8 cellular contexts compared by ENCODE assay signal in the genomic region with DNA sequence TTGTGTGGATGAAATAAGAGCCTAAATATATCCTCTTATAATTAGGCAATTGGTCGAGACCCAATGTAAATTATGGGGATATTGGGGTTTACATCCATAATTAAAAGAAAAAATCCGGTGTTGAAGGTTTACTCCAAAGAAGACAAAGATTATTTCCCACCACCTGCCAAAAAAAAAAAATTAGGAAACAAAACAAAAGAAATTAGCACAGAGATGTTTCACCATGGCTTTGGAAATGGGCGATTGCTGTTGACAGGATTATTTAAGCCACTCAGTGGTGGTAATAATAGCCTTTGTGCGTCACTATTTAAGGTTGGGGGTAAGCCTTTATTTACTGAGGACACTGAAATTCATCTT. TPM values are rescaled to one million over a fixed set of nuclear protein-coding genes. Genes with fewer than 3 reads are reported as not detected.
DNase-seq lines count a peak whose midpoint lies in the region; ATAC-seq and TF ChIP-seq lines count a peak whose summit lies in the region.

No MANE protein-coding gene starts in this region.

- H3K4me2 ChIP-seq in GM23248 (ENCODE audit: unreplicated experiment), result peak overlapping the region; percentile 86

- H2AFZ ChIP-seq in GM23248, result peak overlapping the region; percentile 88

- TF ChIP-seq POLR2A in gastrocnemius medialis (IDR thresholded peaks at IDR 0.05), result no peak

- DNase-seq in GM23248, result peak; percentile 38
- DNase-seq in SJCRH30, result no peak
- DNase-seq in fibroblast of mammary gland (ENCODE audit: low read depth), result peak; percentile 39
- DNase-seq in gastrocnemius medialis, result no peak
- no peak for DNase-seq in SKM-1 treated with dmso at 0.1 percent for 144 hours (lab: John Stamatoyannopoulos, UW; ENCODE audit: unreplicated experiment)
- DNase-seq in dedifferentiated amniotic fluid mesenchymal stem cell (ENCODE audit: extremely low spot score), result no peak
- no peak for DNase-seq in NCI-H226

- H3K4me3 ChIP-seq in GM23248 (peak overlapping the region; percentile 91), SJCRH30 (peak overlapping the region; percentile 91), fibroblast of mammary gland (ENCODE audit: control insufficient read depth, low read depth, low read length) (peak overlapping the region; percentile 63), gastrocnemius medialis (peak overlapping the region; percentile 60 to 81 (median 70))

- H3K27me3 ChIP-seq in GM23248 (replicated peaks; ENCODE audit: insufficient read depth), result no peaks in the 10 kb centered on the region
- H3K27me3 ChIP-seq in SJCRH30, result no peaks in the 10 kb centered on the region
- H3K27me3 ChIP-seq in gastrocnemius medialis, result no peaks in the 10 kb centered on the region

- TF ChIP-seq CTCF in fibroblast of mammary gland (conservative IDR thresholded peaks at IDR 0.05; ENCODE audit: control insufficient read depth, insufficient read depth, low read depth, low read length) (no peak), gastrocnemius medialis (IDR thresholded peaks at IDR 0.05 in 4 of 5, conservative IDR thresholded peaks at IDR 0.05 in 1 of 5) (no peak)

- H3K9ac ChIP-seq in GM23248, result peak overlapping the region; percentile 91

- H3F3A ChIP-seq in GM23248 (ENCODE audit: insufficient read depth), result peaks cover 41% of the 10 kb centered on the region

- peaks cover 19% of the 10 kb centered on the region for H3K4me1 ChIP-seq in GM23248 (ENCODE audit: insufficient read depth)
- peaks cover 4% of the 10 kb centered on the region; the same call in 1 of the 2 replicates for H3K4me1 ChIP-seq in SJCRH30
- peaks cover 15 to 30% of the 10 kb centered on the region in 2 donors for H3K4me1 ChIP-seq in gastrocnemius medialis

- intact Hi-C loops in gastrocnemius medialis (cut with DNase I; ENCODE audit: low total_unique reads), result loop anchor here (1.0 to 5.0 kb wide), 3 partner anchors 16 to 298 kb away; partner anchors contain the start of genes RGS2, RO60 and UCHL5

- 15 to 17% methylated on average over 4 of the region's 4 CpGs for WGBS in GM23248 (ENCODE audit: low coverage in 1 of 2, low lambda C conversion rate in 2 of 2, missing lambda C conversion rate in 2 of 2), 2 experiments

- H4K20me1 ChIP-seq in GM23248 (ENCODE audit: insufficient read depth), result no peaks in the 10 kb centered on the region

- H3K27ac ChIP-seq in GM23248 (peak overlapping the region; percentile 93), SJCRH30 (peak overlapping the region; percentile 81), gastrocnemius medialis (peak overlapping the region; percentile 89 to 97 (median 95))

- in situ Hi-C loops in GM23248 (cut with MboI) (no loop called here), gastrocnemius medialis (cut with MboI; ENCODE audit: low sequenced_read_pairs in 4 of 4) (loop anchor here in 2 of 4 donors (25.0 kb wide), 1 partner anchor 293 kb away; the partner anchor contains the start of gene RGS2 (in 2 of the 2))

- H3K36me3 ChIP-seq in GM23248 (ENCODE audit: low read depth) (0 out of 2 replicates have a peak, but pooled peaks cover 4% of the 10 kb centered on the region), SJCRH30 (peaks cover 2% of the 10 kb centered on the region; the same call in 1 of the 2 replicates), gastrocnemius medialis (no peaks in the 10 kb centered on the region)

- ATAC-seq in gastrocnemius medialis (no peak), GM21423 (IDR thresholded peaks at IDR 0.05; ENCODE audit: unreplicated experiment) (no peak)

- no peaks in the 10 kb centered on the region for H3K9me2 ChIP-seq in GM23248 (ENCODE audit: insufficient read depth)

- H3K9me3 ChIP-seq in GM23248 (ENCODE audit: low read depth) (no peaks in the 10 kb centered on the region), SJCRH30 (replicated peaks) (no peaks in the 10 kb centered on the region), gastrocnemius medialis (no peaks in the 10 kb centered on the region)

- peaks cover 36% of the 10 kb centered on the region for H3K79me2 ChIP-seq in GM23248 (ENCODE audit: insufficient read depth)

RNA-seq across cellular contexts. Expression of gene GLRX2, which starts 0.6 kb away (rescaled TPM):
- total RNA-seq in GM23248 (2014; rRNA removed; shearing (Covaris generic)), result 8.6 and 10.7 TPM in 2 replicates
- 57.5 and 60.0 TPM in 2 replicates for polyA plus RNA-seq in GM23248 (2016; fragmentation: Nextera tagmentation; extraction: Ambion mirVana)
- 25.8 and 29.2 TPM in 2 replicates for total RNA-seq in SJCRH30 (2014; rRNA removed; shearing (Covaris generic))
- total RNA-seq in gastrocnemius medialis, result 10 to 100 TPM; 11.9 to 42.8 (median 20.7) TPM

RNA-seq across cellular contexts. Expression of gene CDC73, which starts 16.0 kb away (rescaled TPM):
- total RNA-seq in GM23248 (2014; rRNA removed; shearing (Covaris generic)), result 27.4 and 29.1 TPM in 2 replicates
- polyA plus RNA-seq in GM23248 (2016; fragmentation: Nextera tagmentation; extraction: Ambion mirVana), result 50.9 and 57.0 TPM in 2 replicates
- total RNA-seq in SJCRH30 (2014; rRNA removed; shearing (Covaris generic)), result 14.7 and 15.8 TPM in 2 replicates
- 10 to 100 TPM; 12.3 to 23.7 (median 17.4) TPM for total RNA-seq in gastrocnemius medialis

RNA-seq across cellular contexts. Expression of gene RO60, which starts 46.4 kb away (rescaled TPM):
- 68.6 and 71.3 TPM in 2 replicates for total RNA-seq in GM23248 (2014; rRNA removed; shearing (Covaris generic))
- 104 TPM in 2 replicates for polyA plus RNA-seq in GM23248 (2016; fragmentation: Nextera tagmentation; extraction: Ambion mirVana)
- total RNA-seq in SJCRH30 (2014; rRNA removed; shearing (Covaris generic)), result 80.9 and 91.9 TPM in 2 replicates
- total RNA-seq in gastrocnemius medialis, result 10 to 100 TPM; 56.1 to 74.0 (median 58.2) TPM

RNA-seq across cellular contexts. Expression of gene UCHL5, which starts 46.6 kb away (rescaled TPM):
- total RNA-seq in GM23248 (2014; rRNA removed; shearing (Covaris generic)), result 17.5 and 22.5 TPM in 2 replicates
- polyA plus RNA-seq in GM23248 (2016; fragmentation: Nextera tagmentation; extraction: Ambion mirVana), result 49.1 and 50.8 TPM in 2 replicates
- 36.1 and 42.2 TPM in 2 replicates for total RNA-seq in SJCRH30 (2014; rRNA removed; shearing (Covaris generic))
- total RNA-seq in gastrocnemius medialis, result 10 to 100 TPM; 26.0 to 40.6 (median 30.7) TPM

Comparison
In these comparisons a context has a peak if more than half of its experiments do, and no peak if none do; other contexts are left out.
1. DNase-seq: peak in GM23248 (single experiment) and fibroblast of mammary gland (single experiment); none in SJCRH30 (0 of 2), gastrocnemius medialis (0 of 2), SKM-1 treated with dmso at 0.1 percent for 144 hours (single experiment), dedifferentiated amniotic fluid mesenchymal stem cell (single experiment) and NCI-H226 (single experiment).
2. Peak in every context shown above with its lines, with median percentiles within 50 percentile points of each other: H3K27ac ChIP-seq and H3K4me3 ChIP-seq.